ENCODE assay signal across 8 cellular contexts in genomic region chr3:52851348-52851747, GRCh38. TPM values are rescaled to one million over a fixed set of nuclear protein-coding genes. Genes with fewer than 3 reads are reported as not detected.
A peak's percentile ranks its signal among the peaks of the same experiment; 100 is the strongest.
DNase-seq lines count a peak whose midpoint lies in the region; ATAC-seq and TF ChIP-seq lines count a peak whose summit lies in the region.

No MANE protein-coding gene starts in this region.

- no peaks in the 10 kb centered on the region for H3K4me1 ChIP-seq in suprapubic skin

- TF ChIP-seq CTCF in suprapubic skin (IDR thresholded peaks at IDR 0.05) = peak; percentile 32 to 49

- H3K4me1 Mint-ChIP-seq in immature natural killer cell = no peaks in the 10 kb centered on the region

- TF ChIP-seq POLR2A in suprapubic skin (IDR thresholded peaks at IDR 0.05) = no peak

- H3K27ac ChIP-seq in suprapubic skin = no peak overlapping the region

- peaks cover 6 to 25% (median 7%) of the 10 kb centered on the region in 3 donors for H3K36me3 Mint-ChIP-seq in immature natural killer cell

- no peak overlapping the region for H3K4me3 Mint-ChIP-seq in immature natural killer cell

- no peaks in the 10 kb centered on the region for H3K9me3 ChIP-seq in suprapubic skin

- H3K27me3 ChIP-seq in H7 (ENCODE audit: control insufficient read depth, insufficient read depth, low read length) (no peaks in the 10 kb centered on the region), suprapubic skin (no peaks in the 10 kb centered on the region)

- H3K4me3 ChIP-seq in H7 (ENCODE audit: insufficient read depth, low read depth, low read length) = no peak overlapping the region
- H3K4me3 ChIP-seq in suprapubic skin = no peak overlapping the region

- no peaks in the 10 kb centered on the region for H3K9me3 Mint-ChIP-seq in immature natural killer cell

- no peak for TF ChIP-seq EP300 in suprapubic skin (IDR thresholded peaks at IDR 0.05)

- no peaks in the 10 kb centered on the region for H3K27me3 Mint-ChIP-seq in immature natural killer cell (ENCODE audit: low read depth in 3 of 3)

- DNase-seq in COR-L47 (lab: John Stamatoyannopoulos, UW) (peak; percentile 34), H7 (peak; percentile 90), NOMO-1 treated with DMSO at 0.1 percent for 48 hours (lab: John Stamatoyannopoulos, UW; ENCODE audit: unreplicated experiment) (peak; percentile 33), astrocyte of the hippocampus (ENCODE audit: low read depth, low spot score) (peak; percentile 64), immature natural killer cell (peak in 2 of 3 donors; percentile 21 to 28), suprapubic skin (ENCODE audit: low spot score in 2 of 2) (no peak)

- WGBS in suprapubic skin = 63% methylated on average over 3 of the region's 3 CpGs

- no peak overlapping the region for H3K27ac Mint-ChIP-seq in immature natural killer cell

- H3K36me3 ChIP-seq in H7 (replicated peaks; ENCODE audit: control insufficient read depth, insufficient read depth, low read length) (peaks cover 9% of the 10 kb centered on the region), suprapubic skin (peaks cover 58% of the 10 kb centered on the region)

- ATAC-seq in HG03175 (IDR thresholded peaks at IDR 0.05; ENCODE audit: unreplicated experiment) (no peak), HG03135 (IDR thresholded peaks at IDR 0.05; ENCODE audit: unreplicated experiment) (no peak)

RNA-seq across cellular contexts. Expression of gene MUSTN1, which starts 16.5 kb away (rescaled TPM):
- total RNA-seq in H7 (2014; rRNA removed; shearing (Covaris generic)) = 0.63 and 0.97 TPM in 2 replicates
- polyA plus RNA-seq in immature natural killer cell = not detected
- 10 to 100 TPM in 2 of 4 donors, 1 to 10 TPM in 2; 1.6 to 14.5 (median 8.3) TPM for total RNA-seq in suprapubic skin

RNA-seq across cellular contexts. Expression of gene ITIH4, which starts 20.9 kb away (rescaled TPM):
- 0.14 TPM in 1 of 2 replicates, not detected in the other for total RNA-seq in H7 (2014; rRNA removed; shearing (Covaris generic))
- under 1 TPM in 1 of 3 donors, not detected in 2; 0.71 TPM for polyA plus RNA-seq in immature natural killer cell
- 10 to 100 TPM in 1 of 4 donors, 1 to 10 TPM in 3; 2.1 to 12.2 (median 4.6) TPM for total RNA-seq in suprapubic skin

RNA-seq across cellular contexts. Expression of gene STIMATE, which starts 46.0 kb away (rescaled TPM):
- total RNA-seq in H7 (2014; rRNA removed; shearing (Covaris generic)) = 10.9 and 19.3 TPM in 2 replicates
- 10 to 100 TPM in 1 of 3 donors, 1 to 10 TPM in 2; 3.3 to 11.0 (median 8.2) TPM for polyA plus RNA-seq in immature natural killer cell
- total RNA-seq in suprapubic skin = 10 to 100 TPM; 15.9 to 25.7 (median 19.3) TPM

RNA-seq across cellular contexts. Expression of gene ITIH3, which starts 56.8 kb away (rescaled TPM):
- not detected in 2 replicates for total RNA-seq in H7 (2014; rRNA removed; shearing (Covaris generic))
- not detected for polyA plus RNA-seq in immature natural killer cell
- 1 to 10 TPM in 2 of 4 donors, under 1 TPM in 2; 0.18 to 5.6 (median 1.2) TPM for total RNA-seq in suprapubic skin

Comparison
In these comparisons a context has a peak if more than half of its experiments do, and no peak if none do; other contexts are left out.
1. DNase-seq: peak in COR-L47 (single experiment), H7 (single experiment), NOMO-1 treated with DMSO at 0.1 percent for 48 hours (single experiment), astrocyte of the hippocampus (single experiment) and immature natural killer cell (2 of 3); none in suprapubic skin (0 of 2).